Comparison of ENCODE assay signal across 1 cellular context in genomic region chr11:10540915-10541591, GRCh38.
A peak's percentile ranks its signal among the peaks of the same experiment; 100 is the strongest.
TF ChIP-seq lines count a peak whose summit lies in the region.

RNF141 (minus strand) TSS chr11:10541187; CDS start chr11:10534158, 7,029 bp downstream.

TF ChIP-seq in K562, 482 proteins besides CTCF, POLR2A, EP300 and RAD21 (continued from another document and continues in another):
- TF ChIP-seq KLF6 (CRISPR knock-in tag; IDR thresholded peaks at IDR 0.05; ENCODE audit: borderline replicate concordance) (no peak), ZNF584 (CRISPR knock-in tag; IDR thresholded peaks at IDR 0.05; ENCODE audit: low read depth) (no peak), ZNF444 (CRISPR knock-in tag; IDR thresholded peaks at IDR 0.05) (no peak), IRF1 (CRISPR knock-in tag; IDR thresholded peaks at IDR 0.05; ENCODE audit: borderline replicate concordance) (no peak), ZNF277 (CRISPR knock-in tag; IDR thresholded peaks at IDR 0.05; ENCODE audit: borderline replicate concordance) (no peak), TAF9B (IDR thresholded peaks at IDR 0.05; ENCODE audit: partially characterized antibody) (peak; percentile 39), ZBTB7A (IDR thresholded peaks at IDR 0.05; ENCODE audit: borderline replicate concordance, control insufficient read depth, low read depth, low read length) (peak; percentile 25; the same call in 1 of the 2 replicates), HDAC8 (tag; IDR thresholded peaks at IDR 0.05) (no peak), ZNF507 (tag; conservative IDR thresholded peaks at IDR 0.05) (no peak), BDP1 (IDR thresholded peaks at IDR 0.05; ENCODE audit: insufficient read depth, insufficient read length) (no peak), ZNF232 (CRISPR knock-in tag; IDR thresholded peaks at IDR 0.05) (no peak), CEBPG (CRISPR knock-in tag; IDR thresholded peaks at IDR 0.05) (peak; percentile 5; the same call in 1 of the 2 replicates), CEBPG (tag; conservative IDR thresholded peaks at IDR 0.05 in 1 of 2, IDR thresholded peaks at IDR 0.05 in 1 of 2) (no peak), HNRNPLL (IDR thresholded peaks at IDR 0.05; ENCODE audit: low read depth, low read length, poor library complexity, severe bottlenecking) (peak; percentile 89), XRCC3 (IDR thresholded peaks at IDR 0.05) (no peak), ZNF57 (CRISPR knock-in tag; IDR thresholded peaks at IDR 0.05) (no peak), SETDB1 (IDR thresholded peaks at IDR 0.05; ENCODE audit: low read length) (no peak), MXD1 (CRISPR knock-in tag; IDR thresholded peaks at IDR 0.05; ENCODE audit: borderline replicate concordance, poor library complexity, severe bottlenecking) (no peak), NCOA1 (IDR thresholded peaks at IDR 0.05; ENCODE audit: low read depth) (no peak), ZNF395 (CRISPR knock-in tag; IDR thresholded peaks at IDR 0.05) (no peak), ZNF175 (CRISPR knock-in tag; IDR thresholded peaks at IDR 0.05; ENCODE audit: low read depth) (0 out of 2 replicates have a peak, but pooled peaks have one; percentile 62), HMGN3 (IDR thresholded peaks at IDR 0.05; ENCODE audit: borderline replicate concordance, extremely low read depth, insufficient read length, low read depth, low read length) (peak; percentile 54), DIDO1 (tag; IDR thresholded peaks at IDR 0.05; ENCODE audit: low read depth) (no peak), ATF6 (CRISPR knock-in tag; IDR thresholded peaks at IDR 0.05) (0 out of 2 replicates have a peak, but pooled peaks have one; percentile 70), MYC (IDR thresholded peaks at IDR 0.05; ENCODE audit: low read depth, low read length) (peak; percentile 72), MYC (CRISPR knock-in tag; IDR thresholded peaks at IDR 0.05; ENCODE audit: borderline replicate concordance, low read depth) (no peak), PRDM10 (IDR thresholded peaks at IDR 0.05; ENCODE audit: partially characterized antibody) (peak; percentile 6), SMARCA5 (IDR thresholded peaks at IDR 0.05) (no peak), ILK (tag; IDR thresholded peaks at IDR 0.05; ENCODE audit: borderline replicate concordance, low read depth) (no peak), EP400 (IDR thresholded peaks at IDR 0.05) (peak; percentile 78), MYBL2 (IDR thresholded peaks at IDR 0.05; ENCODE audit: low read depth) (no peak), MYBL2 (CRISPR knock-in tag; IDR thresholded peaks at IDR 0.05; ENCODE audit: borderline replicate concordance) (no peak), ZFP1 (CRISPR knock-in tag; IDR thresholded peaks at IDR 0.05) (no peak), THRAP3 (IDR thresholded peaks at IDR 0.05; ENCODE audit: borderline replicate concordance) (no peak), TARDBP (IDR thresholded peaks at IDR 0.05) (no peak; the same call in 1 of the 2 replicates), ZNF609 (CRISPR knock-in tag; IDR thresholded peaks at IDR 0.05; ENCODE audit: borderline replicate concordance) (no peak), ZNF384 (IDR thresholded peaks at IDR 0.05; ENCODE audit: low read depth, low read length) (0 out of 2 replicates have a peak, but pooled peaks have one; percentile 14), RBM15 (IDR thresholded peaks at IDR 0.05; ENCODE audit: insufficient read depth, low read length) (no peak), ZBTB34 (CRISPR knock-in tag; IDR thresholded peaks at IDR 0.05) (no peak), CGGBP1 (CRISPR knock-in tag; IDR thresholded peaks at IDR 0.05) (no peak), NFIC (IDR thresholded peaks at IDR 0.05) (0 out of 2 replicates have a peak, but pooled peaks have one; percentile 10), SREBF1 (IDR thresholded peaks at IDR 0.05; ENCODE audit: borderline replicate concordance, low read depth, low read length) (no peak), CEBPZ (IDR thresholded peaks at IDR 0.05; ENCODE audit: borderline replicate concordance, low read depth, low read length) (no peak), MECOM (CRISPR knock-in tag; IDR thresholded peaks at IDR 0.05) (no peak), MCM2 (IDR thresholded peaks at IDR 0.05; ENCODE audit: low read depth) (no peak)
